In the genomic region with DNA sequence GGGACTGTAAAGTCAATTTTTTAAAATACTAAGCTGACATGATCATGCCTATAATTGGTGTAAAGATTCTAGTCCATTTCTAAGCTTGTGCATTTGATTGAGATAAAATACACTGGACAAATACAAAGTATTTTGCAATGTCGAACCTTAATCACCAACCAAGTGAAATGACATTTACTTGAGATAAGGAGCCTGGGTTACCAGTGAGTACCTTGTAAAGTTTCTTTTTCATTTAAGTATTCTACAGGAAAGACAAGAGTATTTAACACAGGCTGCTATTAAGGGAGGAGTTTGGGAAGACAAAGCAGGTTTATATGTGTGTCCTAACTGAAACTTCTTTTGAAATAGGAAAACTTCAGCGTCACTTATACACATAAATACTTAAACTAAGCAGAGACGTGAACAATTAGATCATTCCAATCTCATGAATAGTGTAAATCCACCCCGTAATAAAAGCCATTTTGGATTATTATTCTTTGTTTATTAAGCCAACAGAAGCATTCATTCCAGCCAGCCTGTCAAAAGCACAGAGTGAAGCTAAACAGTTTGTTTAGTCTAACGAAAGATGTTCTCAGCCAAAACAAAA, we compare ENCODE assay signal across 29 cellular contexts.
DNase-seq lines count a peak whose midpoint lies in the region; ATAC-seq and TF ChIP-seq lines count a peak whose summit lies in the region.
"Had no signal": no experiment of that assay in that cellular context is flagged by ENCODE, and none has a peak within 500 bp of the region (broad histone marks: within the 10 kb centered on the region; RNA-seq: fewer than 3 reads in every experiment).

No MANE protein-coding gene starts in this region.

- no peaks in the 10 kb centered on the region for H3K9me3 ChIP-seq in mucosa of descending colon
- H3K9me3 ChIP-seq: body of pancreas, esophagus muscularis mucosa had no signal

- peaks cover 44% of the 10 kb centered on the region for H3K4me1 ChIP-seq in mucosa of descending colon (ENCODE audit: low read depth)

- H3K4me3 ChIP-seq in mucosa of descending colon: no peak overlapping the region
- H3K4me3 ChIP-seq: body of pancreas, esophagus muscularis mucosa had no signal

- intact Hi-C loops in mucosa of descending colon (cut with DNase I, micrococcal nuclease): no loop called here

- H3K36me3 ChIP-seq in mucosa of descending colon (ENCODE audit: low read depth): no peaks in the 10 kb centered on the region
- H3K36me3 ChIP-seq: esophagus muscularis mucosa had no signal

- no peak for TF ChIP-seq CTCF in mucosa of descending colon (IDR thresholded peaks at IDR 0.05)

- DNase-seq in NCI-H748 (lab: John Stamatoyannopoulos, UW; ENCODE audit: unreplicated experiment) (peak; percentile 18), NCI-H748 treated with DMSO at 0.1 percent for 48 hours (lab: John Stamatoyannopoulos, UW) (no peak), mucosa of descending colon (no peak), activated gamma-delta T cell treated with Interleukin-2 at 50 U/mL for 16 hours (no peak), NCI-H187 treated with DMSO at 0.1 percent for 48 hours (lab: John Stamatoyannopoulos, UW) (no peak), kidney tubule cell (ENCODE audit: low spot score) (no peak), SW480 (ENCODE audit: low spot score) (no peak)
- DNase-seq: activated B cell treated with CpG ODN at 0.5 μM for 24 hours; activated CD4-positive, alpha-beta T cell treated with anti-CD3 and anti-CD28 coated beads, Interleukin-2, amount 50 U/mL, for 4 hours; activated CD8-positive, alpha-beta memory T cell treated with anti-CD3 and anti-CD28 coated beads, Interleukin-2, amount 50 U/mL, for 48 hours; activated naive CD8-positive, alpha-beta T cell treated with anti-CD3 and anti-CD28 coated beads for 36 hours; body of pancreas; CD4-positive, alpha-beta T cell; effector memory CD4-positive, alpha-beta T cell; kidney glomerular epithelial cell; mesendoderm; NCI-H1105; NCI-H2081 treated with DMSO at 0.1 percent for 48 hours; PC-3; SHP77; stimulated activated CD4-positive, alpha-beta T cell treated with anti-CD3 and anti-CD28 coated beads, Interleukin-12 subunit alpha, Interleukin-12 subunit beta, amount 100 ng/mL, for 4 hours; stimulated activated CD4-positive, alpha-beta T cell treated with anti-CD3 and anti-CD28 coated beads, Interleukin-4, amount 100 ng/mL, for 4 hours; stimulated activated naive CD4-positive, alpha-beta T cell; T1000 had no signal

- ATAC-seq in esophagus mucosa: peak; percentile 40
- ATAC-seq in mucosa of descending colon: peak; percentile 32
- ATAC-seq: activated T-helper 17 cell treated with anti-CD3 and anti-CD28 coated beads, Interleukin-2, amount 50 U/mL, for 72 hours; body of pancreas; HCT116; natural killer cell treated with Interleukin-12 subunit alpha and Interleukin-12 subunit beta and Interleukin-15 and Interleukin-18, amount 100 ng/mL, for 72 hours; PC-3 had no signal
